In genomic region chrX:100449696-100450606, GRCh38 we compare ENCODE assay signal across 20 cellular contexts. TPM values are rescaled to one million over a fixed set of nuclear protein-coding genes. Genes with fewer than 3 reads are reported as not detected.
DNase-seq lines count a peak whose midpoint lies in the region; ATAC-seq and TF ChIP-seq lines count a peak whose summit lies in the region.
"Had no signal": no experiment of that assay in that cellular context is flagged by ENCODE, and none has a peak within 500 bp of the region (broad histone marks: within the 10 kb centered on the region; RNA-seq: fewer than 3 reads in every experiment).

No MANE protein-coding gene starts in this region.

- no peaks in the 10 kb centered on the region for H3K9me3 ChIP-seq in breast epithelium
- H3K9me3 ChIP-seq in transverse colon, result no peaks in the 10 kb centered on the region
- no peaks in the 10 kb centered on the region for H3K9me3 ChIP-seq in tibial nerve
- H3K9me3 ChIP-seq: left lung, vagina had no signal

- H3K4me3 ChIP-seq in breast epithelium (no peak overlapping the region), choroid plexus epithelial cell (ENCODE audit: low read depth, low read length) (no peak overlapping the region), transverse colon (no peak overlapping the region), tibial nerve (no peak overlapping the region)
- H3K4me3 ChIP-seq: left lung, vagina had no signal

- H3K9me3 Mint-ChIP-seq in MCF 10A (ENCODE audit: unreplicated experiment), result no peaks in the 10 kb centered on the region
- H3K9me3 Mint-ChIP-seq: activated naive CD4-positive, alpha-beta T cell treated with anti-CD3 and anti-CD28 coated beads, Interleukin-2, amount 10 ng/mL, durations not matched to agents 7 days and 5 days; CD8-positive, alpha-beta T cell had no signal

- POLR2A ChIA-PET in MCF 10A (lab: Yijun Ruan, JAX), result interaction anchor here (0.6 to 1.1 kb wide), 2 partner anchors 10 to 72 kb away, joined by 3 read pairs; no protein-coding TSS in a partner anchor

- no TSS peak for BruUV-seq in MCF 10A (replicated peaks; lab: Mats Ljungman, UMichigan)

- no peak overlapping the region for H3K27ac Mint-ChIP-seq in MCF 10A (ENCODE audit: low read depth, unreplicated experiment)
- H3K27ac Mint-ChIP-seq: activated CD8-positive, alpha-beta memory T cell treated with anti-CD3 and anti-CD28 coated beads, Interleukin-2, amount 10 ng/mL, durations not matched to agents 7 days and 5 days; activated naive CD4-positive, alpha-beta T cell treated with anti-CD3 and anti-CD28 coated beads, Interleukin-2, amount 10 ng/mL, durations not matched to agents 7 days and 5 days; brain; CD8-positive, alpha-beta T cell; nephron progenitor cell had no signal

- in situ Hi-C loops in transverse colon (cut with MboI; ENCODE audit: low pct_ligation_motif_present in 1 of 4, low pct_unique_long_range_greater_than_20kb in 1 of 4, low sequenced_read_pairs in 3 of 4), result no loop called here

- DNase-seq in MCF 10A (ENCODE audit: unreplicated experiment) (peak; percentile 11), breast epithelium (ENCODE audit: low spot score in 2 of 2) (no peak), choroid plexus epithelial cell (ENCODE audit: low read depth) (peak; percentile 12), iris pigment epithelial cell (ENCODE audit: low read depth) (peak; percentile 5), transverse colon (peak; percentile 11), tibial nerve (ENCODE audit: low spot score in 2 of 2) (no peak)
- DNase-seq in effector CD8-positive, alpha-beta T cell (lab: John Stamatoyannopoulos, UW), result no peak
- DNase-seq: activated CD8-positive, alpha-beta memory T cell treated with anti-CD3 and anti-CD28 coated beads, Interleukin-2, amount 10 ng/mL, durations not matched to agents 7 days and 5 days; activated naive CD4-positive, alpha-beta T cell treated with anti-CD3 and anti-CD28 coated beads, Interleukin-2, amount 10 ng/mL, durations not matched to agents 7 days and 5 days; CD8-positive, alpha-beta T cell; GDM1; left lung; MV-4-11; nephron progenitor cell; stimulated activated naive CD8-positive, alpha-beta T cell treated with anti-CD3 and anti-CD28 coated beads, Interleukin-15, Interleukin-2, amounts not matched to agents 100 U/mL and 50 U/mL, for 24 hours had no signal

- H3K27me3 Mint-ChIP-seq in MCF 10A (ENCODE audit: insufficient read depth, unreplicated experiment), result peaks cover 39% of the 10 kb centered on the region
- H3K27me3 Mint-ChIP-seq: activated CD8-positive, alpha-beta memory T cell treated with anti-CD3 and anti-CD28 coated beads, Interleukin-2, amount 10 ng/mL, durations not matched to agents 7 days and 5 days; activated naive CD4-positive, alpha-beta T cell treated with anti-CD3 and anti-CD28 coated beads, Interleukin-2, amount 10 ng/mL, durations not matched to agents 7 days and 5 days had no signal

- H3K36me3 ChIP-seq in breast epithelium, result no peaks in the 10 kb centered on the region
- H3K36me3 ChIP-seq in transverse colon, result no peaks in the 10 kb centered on the region
- H3K36me3 ChIP-seq in tibial nerve, result no peaks in the 10 kb centered on the region
- H3K36me3 ChIP-seq: left lung, vagina had no signal

- intact Hi-C loops in MCF 10A (cut with micrococcal nuclease), result loop anchor here (10.0 kb wide), 1 partner anchor 165 kb away; no protein-coding TSS in a partner anchor
- intact Hi-C loops in breast epithelium (cut with DNase I; ENCODE audit: low total_unique reads), result no loop called here
- intact Hi-C loops in transverse colon (cut with DNase I; ENCODE audit: low total_unique reads), result no loop called here

- no peak overlapping the region for H3K4me3 Mint-ChIP-seq in MCF 10A (ENCODE audit: unreplicated experiment)
- H3K4me3 Mint-ChIP-seq: activated CD8-positive, alpha-beta memory T cell treated with anti-CD3 and anti-CD28 coated beads, Interleukin-2, amount 10 ng/mL, durations not matched to agents 7 days and 5 days; activated naive CD4-positive, alpha-beta T cell treated with anti-CD3 and anti-CD28 coated beads, Interleukin-2, amount 10 ng/mL, durations not matched to agents 7 days and 5 days; brain; CD8-positive, alpha-beta T cell; nephron progenitor cell had no signal

- no peaks in the 10 kb centered on the region for H3K36me3 Mint-ChIP-seq in MCF 10A (ENCODE audit: insufficient read depth, unreplicated experiment)
- H3K36me3 Mint-ChIP-seq: activated CD8-positive, alpha-beta memory T cell treated with anti-CD3 and anti-CD28 coated beads, Interleukin-2, amount 10 ng/mL, durations not matched to agents 7 days and 5 days; activated naive CD4-positive, alpha-beta T cell treated with anti-CD3 and anti-CD28 coated beads, Interleukin-2, amount 10 ng/mL, durations not matched to agents 7 days and 5 days; brain; CD8-positive, alpha-beta T cell had no signal

- CTCF ChIA-PET in MCF 10A (lab: Yijun Ruan, JAX), result interaction anchor here (0.6 to 3.1 kb wide), 8 partner anchors 10 to 886 kb away, joined by 3 to 10 read pairs (median 4); no protein-coding TSS in a partner anchor

- peak overlapping the region in 1 of 2 donors; percentile 59 for H3K27ac ChIP-seq in breast epithelium
- no peak overlapping the region for H3K27ac ChIP-seq in transverse colon
- no peak overlapping the region for H3K27ac ChIP-seq in tibial nerve
- H3K27ac ChIP-seq: left lung, vagina, VCaP had no signal

- TF ChIP-seq EP300 in transverse colon (IDR thresholded peaks at IDR 0.05; ENCODE audit: low read depth), result no peak
- no peak for TF ChIP-seq EP300 in tibial nerve (IDR thresholded peaks at IDR 0.05)

- H3K4me1 ChIP-seq in breast epithelium (no peaks in the 10 kb centered on the region), transverse colon (no peaks in the 10 kb centered on the region), tibial nerve (peaks cover 0 to 4% (median 0%) of the 10 kb centered on the region in 4 donors)
- H3K4me1 ChIP-seq: left lung, vagina had no signal

- TF ChIP-seq CTCF in MCF 10A (IDR thresholded peaks at IDR 0.05; ENCODE audit: unreplicated experiment) (no peak), breast epithelium (IDR thresholded peaks at IDR 0.05) (no peak), choroid plexus epithelial cell (conservative IDR thresholded peaks at IDR 0.05; ENCODE audit: low read depth, low read length) (no peak), transverse colon (IDR thresholded peaks at IDR 0.05) (no peak), tibial nerve (IDR thresholded peaks at IDR 0.05) (no peak)

- no peak for TF ChIP-seq POLR2A in breast epithelium (IDR thresholded peaks at IDR 0.05)
- TF ChIP-seq POLR2A in transverse colon (IDR thresholded peaks at IDR 0.05), result no peak
- no peak for TF ChIP-seq POLR2A in tibial nerve (IDR thresholded peaks at IDR 0.05)

- 64% methylated on average over 12 of the region's 15 CpGs; no CpG with 5 or more reads in 1 of the 2 donors for WGBS in transverse colon (ENCODE audit: low coverage in 1 of 2), 2 donors
- WGBS in tibial nerve, 2 donors, result 40 to 74% methylated on average over 2 to 15 of the region's 15 CpGs

- no peak for ATAC-seq in GM21367 (IDR thresholded peaks at IDR 0.05; ENCODE audit: unreplicated experiment)
- ATAC-seq: activated CD8-positive, alpha-beta memory T cell treated with anti-CD3 and anti-CD28 coated beads, Interleukin-2, amount 10 ng/mL, durations not matched to agents 7 days and 5 days; CD8-positive, alpha-beta T cell; left lung; stimulated activated naive CD8-positive, alpha-beta T cell treated with anti-CD3 and anti-CD28 coated beads, Interleukin-15, Interleukin-2, amounts not matched to agents 100 U/mL and 50 U/mL, for 24 hours had no signal

- peaks cover 0 to 46% of the 10 kb centered on the region in 2 donors for H3K27me3 ChIP-seq in breast epithelium
- H3K27me3 ChIP-seq in transverse colon, result no peaks in the 10 kb centered on the region
- H3K27me3 ChIP-seq in tibial nerve, result peaks cover 0 to 14% of the 10 kb centered on the region in 2 donors
- H3K27me3 ChIP-seq: left lung, vagina had no signal

- H3K4me1 Mint-ChIP-seq in MCF 10A (ENCODE audit: insufficient read depth, unreplicated experiment), result peaks cover 6% of the 10 kb centered on the region
- H3K4me1 Mint-ChIP-seq: activated CD8-positive, alpha-beta memory T cell treated with anti-CD3 and anti-CD28 coated beads, Interleukin-2, amount 10 ng/mL, durations not matched to agents 7 days and 5 days; activated naive CD4-positive, alpha-beta T cell treated with anti-CD3 and anti-CD28 coated beads, Interleukin-2, amount 10 ng/mL, durations not matched to agents 7 days and 5 days; brain; nephron progenitor cell had no signal

RNA-seq across cellular contexts. Expression of gene PCDH19, which starts 39.9 kb away (rescaled TPM):
- total RNA-seq in MCF 10A (2022) (0.12 and 0.70 TPM in 2 replicates), breast epithelium (1 to 10 TPM; 1.6 to 2.6 (median 1.8) TPM), transverse colon (1 to 10 TPM in 1 of 4 donors, under 1 TPM in 3; 0.37 to 1.4 (median 0.60) TPM), tibial nerve (1 to 10 TPM; 5.5 to 8.8 (median 6.0) TPM)
- total RNA-seq: activated CD8-positive, alpha-beta memory T cell treated with anti-CD3 and anti-CD28 coated beads, Interleukin-2, amount 10 ng/mL, durations not matched to agents 7 days and 5 days; CD8-positive, alpha-beta T cell; HT-29 had no signal

Comparison
In these comparisons a context has a peak if more than half of its experiments do, and no peak if none do; other contexts are left out.
1. DNase-seq: peak in MCF 10A (single experiment), choroid plexus epithelial cell (single experiment), iris pigment epithelial cell (single experiment) and transverse colon (single experiment); none in breast epithelium (0 of 2), effector CD8-positive, alpha-beta T cell (single experiment) and tibial nerve (0 of 2).